In the genomic region with DNA sequence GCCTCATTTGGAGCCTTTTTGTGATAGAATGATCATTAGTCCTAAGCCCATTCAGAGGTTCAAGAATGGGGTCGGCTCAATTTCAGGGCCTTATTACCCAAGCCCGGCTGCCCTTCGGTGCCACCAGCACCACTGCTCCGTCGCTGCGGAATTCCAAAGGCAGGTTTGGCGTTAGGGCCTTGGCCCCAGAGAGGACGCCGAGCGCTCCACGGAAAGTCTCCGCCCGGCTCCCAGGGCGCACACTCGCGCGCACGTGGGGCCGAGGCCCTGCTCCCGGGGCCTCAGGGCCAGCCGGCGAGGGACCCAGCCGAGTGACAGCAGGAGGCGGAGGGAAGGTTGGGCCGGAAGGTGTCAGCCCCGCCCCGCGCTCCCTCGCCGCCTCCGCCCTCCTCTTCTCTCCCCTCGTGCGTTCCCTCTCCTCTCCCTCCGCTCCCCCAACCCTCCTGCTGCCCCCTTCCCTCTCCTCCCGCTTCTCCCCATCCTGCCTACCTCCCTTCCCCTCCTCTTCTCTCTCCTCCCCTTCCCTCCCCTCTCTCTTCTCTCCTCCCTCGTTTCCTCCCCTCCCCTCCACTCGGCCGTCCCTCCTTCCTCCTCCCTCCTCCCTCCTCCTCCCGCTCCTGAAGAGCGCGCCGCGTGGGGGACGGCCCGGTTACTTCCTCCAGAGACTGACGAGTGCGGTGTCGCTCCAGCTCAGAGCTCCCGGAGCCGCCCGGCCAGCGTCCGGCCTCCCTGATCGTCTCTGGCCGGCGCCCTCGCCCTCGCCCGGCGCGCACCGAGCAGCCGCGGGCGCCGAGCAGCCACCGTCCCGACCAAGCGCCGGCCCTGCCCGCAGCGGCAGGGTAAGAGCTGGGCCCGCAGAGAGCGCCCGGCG, we compare ENCODE assay signal across 1 cellular context.
TF ChIP-seq lines count a peak whose summit lies in the region.

A gene (plus strand): TSS at position 648 of the 871 bp plus-strand sequence. CDS start 4,106 bp downstream, outside the sequence.

TF ChIP-seq in HepG2, 621 proteins besides CTCF, POLR2A, EP300 and RAD21 (continued from another document and continues in another):
- TF ChIP-seq, protein P1, sequence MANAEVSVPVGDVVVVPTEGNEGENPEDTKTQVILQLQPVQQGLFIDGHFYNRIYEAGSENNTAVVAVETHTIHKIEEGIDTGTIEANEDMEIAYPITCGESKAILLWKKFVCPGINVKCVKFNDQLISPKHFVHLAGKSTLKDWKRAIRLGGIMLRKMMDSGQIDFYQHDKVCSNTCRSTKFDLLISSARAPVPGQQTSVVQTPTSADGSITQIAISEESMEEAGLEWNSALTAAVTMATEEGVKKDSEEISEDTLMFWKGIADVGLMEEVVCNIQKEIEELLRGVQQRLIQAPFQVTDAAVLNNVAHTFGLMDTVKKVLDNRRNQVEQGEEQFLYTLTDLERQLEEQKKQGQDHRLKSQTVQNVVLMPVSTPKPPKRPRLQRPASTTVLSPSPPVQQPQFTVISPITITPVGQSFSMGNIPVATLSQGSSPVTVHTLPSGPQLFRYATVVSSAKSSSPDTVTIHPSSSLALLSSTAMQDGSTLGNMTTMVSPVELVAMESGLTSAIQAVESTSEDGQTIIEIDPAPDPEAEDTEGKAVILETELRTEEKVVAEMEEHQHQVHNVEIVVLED (CRISPR knock-in tag; IDR thresholded peaks at IDR 0.05; ENCODE audit: borderline replicate concordance): no peak
- no peak; the same call in 1 of the 2 replicates for TF ChIP-seq ZNF20 (CRISPR knock-in tag; IDR thresholded peaks at IDR 0.05)
- 0 out of 2 replicates have a peak, but pooled peaks have one; percentile 62 for TF ChIP-seq KDM4B (CRISPR knock-in tag; IDR thresholded peaks at IDR 0.05)
- no peak for TF ChIP-seq SETDB1 (CRISPR knock-in tag; IDR thresholded peaks at IDR 0.05; ENCODE audit: borderline replicate concordance)
- TF ChIP-seq MEIS2 (CRISPR knock-in tag; IDR thresholded peaks at IDR 0.05): peak; percentile 89
- TF ChIP-seq, protein P2, sequence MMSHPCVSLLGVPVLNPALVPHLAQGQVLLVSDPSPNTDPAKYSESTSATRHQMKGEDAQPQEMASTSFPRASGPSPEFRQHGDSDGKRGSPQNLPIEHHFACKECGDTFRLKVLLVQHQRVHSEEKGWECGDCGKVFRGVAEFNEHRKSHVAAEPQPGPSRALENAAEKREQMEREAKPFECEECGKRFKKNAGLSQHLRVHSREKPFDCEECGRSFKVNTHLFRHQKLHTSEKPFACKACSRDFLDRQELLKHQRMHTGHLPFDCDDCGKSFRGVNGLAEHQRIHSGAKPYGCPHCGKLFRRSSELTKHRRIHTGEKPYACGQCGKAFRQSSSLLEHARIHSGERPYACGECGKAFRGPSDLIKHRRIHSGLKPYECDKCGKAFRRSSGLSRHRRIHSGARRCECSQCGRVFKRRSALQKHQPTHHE (CRISPR knock-in tag; IDR thresholded peaks at IDR 0.05; ENCODE audit: borderline replicate concordance): 0 out of 2 replicates have a peak, but pooled peaks have one; percentile 59
- TF ChIP-seq ZNF343 (CRISPR knock-in tag; IDR thresholded peaks at IDR 0.05): peak; percentile 93; the same call in 1 of the 2 replicates
- no peak for TF ChIP-seq ZNF3 (CRISPR knock-in tag; IDR thresholded peaks at IDR 0.05)
- TF ChIP-seq CBX1 (IDR thresholded peaks at IDR 0.05; ENCODE audit: low read depth): no peak
- TF ChIP-seq, protein P3, sequence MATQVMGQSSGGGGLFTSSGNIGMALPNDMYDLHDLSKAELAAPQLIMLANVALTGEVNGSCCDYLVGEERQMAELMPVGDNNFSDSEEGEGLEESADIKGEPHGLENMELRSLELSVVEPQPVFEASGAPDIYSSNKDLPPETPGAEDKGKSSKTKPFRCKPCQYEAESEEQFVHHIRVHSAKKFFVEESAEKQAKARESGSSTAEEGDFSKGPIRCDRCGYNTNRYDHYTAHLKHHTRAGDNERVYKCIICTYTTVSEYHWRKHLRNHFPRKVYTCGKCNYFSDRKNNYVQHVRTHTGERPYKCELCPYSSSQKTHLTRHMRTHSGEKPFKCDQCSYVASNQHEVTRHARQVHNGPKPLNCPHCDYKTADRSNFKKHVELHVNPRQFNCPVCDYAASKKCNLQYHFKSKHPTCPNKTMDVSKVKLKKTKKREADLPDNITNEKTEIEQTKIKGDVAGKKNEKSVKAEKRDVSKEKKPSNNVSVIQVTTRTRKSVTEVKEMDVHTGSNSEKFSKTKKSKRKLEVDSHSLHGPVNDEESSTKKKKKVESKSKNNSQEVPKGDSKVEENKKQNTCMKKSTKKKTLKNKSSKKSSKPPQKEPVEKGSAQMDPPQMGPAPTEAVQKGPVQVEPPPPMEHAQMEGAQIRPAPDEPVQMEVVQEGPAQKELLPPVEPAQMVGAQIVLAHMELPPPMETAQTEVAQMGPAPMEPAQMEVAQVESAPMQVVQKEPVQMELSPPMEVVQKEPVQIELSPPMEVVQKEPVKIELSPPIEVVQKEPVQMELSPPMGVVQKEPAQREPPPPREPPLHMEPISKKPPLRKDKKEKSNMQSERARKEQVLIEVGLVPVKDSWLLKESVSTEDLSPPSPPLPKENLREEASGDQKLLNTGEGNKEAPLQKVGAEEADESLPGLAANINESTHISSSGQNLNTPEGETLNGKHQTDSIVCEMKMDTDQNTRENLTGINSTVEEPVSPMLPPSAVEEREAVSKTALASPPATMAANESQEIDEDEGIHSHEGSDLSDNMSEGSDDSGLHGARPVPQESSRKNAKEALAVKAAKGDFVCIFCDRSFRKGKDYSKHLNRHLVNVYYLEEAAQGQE (IDR thresholded peaks at IDR 0.05; ENCODE audit: borderline replicate concordance in 1 of 2, low read depth in 1 of 2, low read length in 2 of 2): peak in 1 of 2 experiments; percentile 40; a peak in 1 of 4 replicates
- peak; percentile 68; the same call in 1 of the 2 replicates for TF ChIP-seq JUNB (CRISPR knock-in tag; IDR thresholded peaks at IDR 0.05; ENCODE audit: borderline replicate concordance)
- TF ChIP-seq, protein P4, sequence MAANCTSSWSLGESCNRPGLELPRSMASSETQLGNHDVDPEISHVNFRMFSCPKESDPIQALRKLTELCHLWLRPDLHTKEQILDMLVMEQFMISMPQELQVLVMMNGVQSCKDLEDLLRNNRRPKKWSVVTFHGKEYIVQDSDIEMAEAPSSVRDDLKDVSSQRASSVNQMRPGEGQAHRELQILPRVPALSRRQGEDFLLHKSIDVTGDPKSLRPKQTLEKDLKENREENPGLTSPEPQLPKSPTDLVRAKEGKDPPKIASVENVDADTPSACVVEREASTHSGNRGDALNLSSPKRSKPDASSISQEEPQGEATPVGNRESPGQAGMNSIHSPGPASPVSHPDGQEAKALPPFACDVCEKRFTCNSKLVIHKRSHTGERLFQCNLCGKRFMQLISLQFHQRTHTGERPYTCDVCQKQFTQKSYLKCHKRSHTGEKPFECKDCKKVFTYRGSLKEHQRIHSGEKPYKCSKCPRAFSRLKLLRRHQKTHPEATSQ (CRISPR knock-in tag; IDR thresholded peaks at IDR 0.05; ENCODE audit: borderline replicate concordance): 0 out of 2 replicates have a peak, but pooled peaks have one; percentile 71
- TF ChIP-seq, protein P5, sequence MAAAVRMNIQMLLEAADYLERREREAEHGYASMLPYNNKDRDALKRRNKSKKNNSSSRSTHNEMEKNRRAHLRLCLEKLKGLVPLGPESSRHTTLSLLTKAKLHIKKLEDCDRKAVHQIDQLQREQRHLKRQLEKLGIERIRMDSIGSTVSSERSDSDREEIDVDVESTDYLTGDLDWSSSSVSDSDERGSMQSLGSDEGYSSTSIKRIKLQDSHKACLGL (CRISPR knock-in tag; IDR thresholded peaks at IDR 0.05): peak; percentile 92
- no peak for TF ChIP-seq XBP1 (CRISPR knock-in tag; IDR thresholded peaks at IDR 0.05)
- TF ChIP-seq ZSCAN30 (CRISPR knock-in tag; IDR thresholded peaks at IDR 0.05): no peak
- TF ChIP-seq ZNF780A (CRISPR knock-in tag; IDR thresholded peaks at IDR 0.05): peak; percentile 88
- TF ChIP-seq TOPORS (CRISPR knock-in tag; IDR thresholded peaks at IDR 0.05): peak; percentile 57; the same call in 1 of the 2 replicates
- TF ChIP-seq, protein P6, sequence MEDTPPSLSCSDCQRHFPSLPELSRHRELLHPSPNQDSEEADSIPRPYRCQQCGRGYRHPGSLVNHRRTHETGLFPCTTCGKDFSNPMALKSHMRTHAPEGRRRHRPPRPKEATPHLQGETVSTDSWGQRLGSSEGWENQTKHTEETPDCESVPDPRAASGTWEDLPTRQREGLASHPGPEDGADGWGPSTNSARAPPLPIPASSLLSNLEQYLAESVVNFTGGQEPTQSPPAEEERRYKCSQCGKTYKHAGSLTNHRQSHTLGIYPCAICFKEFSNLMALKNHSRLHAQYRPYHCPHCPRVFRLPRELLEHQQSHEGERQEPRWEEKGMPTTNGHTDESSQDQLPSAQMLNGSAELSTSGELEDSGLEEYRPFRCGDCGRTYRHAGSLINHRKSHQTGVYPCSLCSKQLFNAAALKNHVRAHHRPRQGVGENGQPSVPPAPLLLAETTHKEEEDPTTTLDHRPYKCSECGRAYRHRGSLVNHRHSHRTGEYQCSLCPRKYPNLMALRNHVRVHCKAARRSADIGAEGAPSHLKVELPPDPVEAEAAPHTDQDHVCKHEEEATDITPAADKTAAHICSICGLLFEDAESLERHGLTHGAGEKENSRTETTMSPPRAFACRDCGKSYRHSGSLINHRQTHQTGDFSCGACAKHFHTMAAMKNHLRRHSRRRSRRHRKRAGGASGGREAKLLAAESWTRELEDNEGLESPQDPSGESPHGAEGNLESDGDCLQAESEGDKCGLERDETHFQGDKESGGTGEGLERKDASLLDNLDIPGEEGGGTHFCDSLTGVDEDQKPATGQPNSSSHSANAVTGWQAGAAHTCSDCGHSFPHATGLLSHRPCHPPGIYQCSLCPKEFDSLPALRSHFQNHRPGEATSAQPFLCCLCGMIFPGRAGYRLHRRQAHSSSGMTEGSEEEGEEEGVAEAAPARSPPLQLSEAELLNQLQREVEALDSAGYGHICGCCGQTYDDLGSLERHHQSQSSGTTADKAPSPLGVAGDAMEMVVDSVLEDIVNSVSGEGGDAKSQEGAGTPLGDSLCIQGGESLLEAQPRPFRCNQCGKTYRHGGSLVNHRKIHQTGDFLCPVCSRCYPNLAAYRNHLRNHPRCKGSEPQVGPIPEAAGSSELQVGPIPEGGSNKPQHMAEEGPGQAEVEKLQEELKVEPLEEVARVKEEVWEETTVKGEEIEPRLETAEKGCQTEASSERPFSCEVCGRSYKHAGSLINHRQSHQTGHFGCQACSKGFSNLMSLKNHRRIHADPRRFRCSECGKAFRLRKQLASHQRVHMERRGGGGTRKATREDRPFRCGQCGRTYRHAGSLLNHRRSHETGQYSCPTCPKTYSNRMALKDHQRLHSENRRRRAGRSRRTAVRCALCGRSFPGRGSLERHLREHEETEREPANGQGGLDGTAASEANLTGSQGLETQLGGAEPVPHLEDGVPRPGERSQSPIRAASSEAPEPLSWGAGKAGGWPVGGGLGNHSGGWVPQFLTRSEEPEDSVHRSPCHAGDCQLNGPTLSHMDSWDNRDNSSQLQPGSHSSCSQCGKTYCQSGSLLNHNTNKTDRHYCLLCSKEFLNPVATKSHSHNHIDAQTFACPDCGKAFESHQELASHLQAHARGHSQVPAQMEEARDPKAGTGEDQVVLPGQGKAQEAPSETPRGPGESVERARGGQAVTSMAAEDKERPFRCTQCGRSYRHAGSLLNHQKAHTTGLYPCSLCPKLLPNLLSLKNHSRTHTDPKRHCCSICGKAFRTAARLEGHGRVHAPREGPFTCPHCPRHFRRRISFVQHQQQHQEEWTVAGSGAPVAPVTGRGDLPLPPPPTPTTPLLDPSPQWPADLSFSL (CRISPR knock-in tag; IDR thresholded peaks at IDR 0.05): no peak
- TF ChIP-seq ZBTB7B (CRISPR knock-in tag; IDR thresholded peaks at IDR 0.05): peak; percentile 77
- TF ChIP-seq, protein P7, sequence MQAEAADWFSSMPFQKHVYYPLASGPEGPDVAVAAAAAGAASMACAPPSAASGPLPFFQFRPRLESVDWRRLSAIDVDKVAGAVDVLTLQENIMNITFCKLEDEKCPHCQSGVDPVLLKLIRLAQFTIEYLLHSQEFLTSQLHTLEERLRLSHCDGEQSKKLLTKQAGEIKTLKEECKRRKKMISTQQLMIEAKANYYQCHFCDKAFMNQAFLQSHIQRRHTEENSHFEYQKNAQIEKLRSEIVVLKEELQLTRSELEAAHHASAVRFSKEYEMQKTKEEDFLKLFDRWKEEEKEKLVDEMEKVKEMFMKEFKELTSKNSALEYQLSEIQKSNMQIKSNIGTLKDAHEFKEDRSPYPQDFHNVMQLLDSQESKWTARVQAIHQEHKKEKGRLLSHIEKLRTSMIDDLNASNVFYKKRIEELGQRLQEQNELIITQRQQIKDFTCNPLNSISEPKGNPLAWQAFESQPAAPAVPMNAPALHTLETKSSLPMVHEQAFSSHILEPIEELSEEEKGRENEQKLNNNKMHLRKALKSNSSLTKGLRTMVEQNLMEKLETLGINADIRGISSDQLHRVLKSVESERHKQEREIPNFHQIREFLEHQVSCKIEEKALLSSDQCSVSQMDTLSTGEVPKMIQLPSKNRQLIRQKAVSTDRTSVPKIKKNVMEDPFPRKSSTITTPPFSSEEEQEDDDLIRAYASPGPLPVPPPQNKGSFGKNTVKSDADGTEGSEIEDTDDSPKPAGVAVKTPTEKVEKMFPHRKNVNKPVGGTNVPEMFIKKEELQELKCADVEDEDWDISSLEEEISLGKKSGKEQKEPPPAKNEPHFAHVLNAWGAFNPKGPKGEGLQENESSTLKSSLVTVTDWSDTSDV (CRISPR knock-in tag; IDR thresholded peaks at IDR 0.05): peak; percentile 80; the same call in 1 of the 2 replicates
- TF ChIP-seq, protein P8, sequence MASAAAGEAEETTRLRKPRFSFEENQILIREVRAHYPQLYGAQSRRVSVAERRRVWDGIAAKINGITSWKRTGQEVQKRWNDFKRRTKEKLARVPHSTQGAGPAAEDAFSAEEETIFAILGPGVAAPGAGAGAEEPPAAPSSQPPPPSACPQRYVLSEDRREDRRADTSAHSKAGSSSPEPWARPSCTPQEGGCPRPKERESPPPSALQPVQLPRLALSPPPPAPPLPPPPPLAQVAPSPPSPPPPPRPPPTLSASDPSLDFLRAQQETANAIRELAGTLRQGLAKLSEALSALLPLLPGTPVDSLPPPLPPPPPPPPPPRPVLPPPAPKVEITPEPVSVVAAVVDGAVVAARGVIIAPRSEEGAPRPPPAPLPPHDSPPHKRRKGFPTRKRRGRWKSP (CRISPR knock-in tag; IDR thresholded peaks at IDR 0.05): peak; percentile 56; the same call in 1 of the 2 replicates
- TF ChIP-seq, protein P9, sequence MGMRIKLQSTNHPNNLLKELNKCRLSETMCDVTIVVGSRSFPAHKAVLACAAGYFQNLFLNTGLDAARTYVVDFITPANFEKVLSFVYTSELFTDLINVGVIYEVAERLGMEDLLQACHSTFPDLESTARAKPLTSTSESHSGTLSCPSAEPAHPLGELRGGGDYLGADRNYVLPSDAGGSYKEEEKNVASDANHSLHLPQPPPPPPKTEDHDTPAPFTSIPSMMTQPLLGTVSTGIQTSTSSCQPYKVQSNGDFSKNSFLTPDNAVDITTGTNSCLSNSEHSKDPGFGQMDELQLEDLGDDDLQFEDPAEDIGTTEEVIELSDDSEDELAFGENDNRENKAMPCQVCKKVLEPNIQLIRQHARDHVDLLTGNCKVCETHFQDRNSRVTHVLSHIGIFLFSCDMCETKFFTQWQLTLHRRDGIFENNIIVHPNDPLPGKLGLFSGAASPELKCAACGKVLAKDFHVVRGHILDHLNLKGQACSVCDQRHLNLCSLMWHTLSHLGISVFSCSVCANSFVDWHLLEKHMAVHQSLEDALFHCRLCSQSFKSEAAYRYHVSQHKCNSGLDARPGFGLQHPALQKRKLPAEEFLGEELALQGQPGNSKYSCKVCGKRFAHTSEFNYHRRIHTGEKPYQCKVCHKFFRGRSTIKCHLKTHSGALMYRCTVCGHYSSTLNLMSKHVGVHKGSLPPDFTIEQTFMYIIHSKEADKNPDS (CRISPR knock-in tag; IDR thresholded peaks at IDR 0.05): peak; percentile 90; the same call in 1 of the 2 replicates
- TF ChIP-seq PHF20 (CRISPR knock-in tag; IDR thresholded peaks at IDR 0.05): no peak; the same call in 1 of the 2 replicates
- no peak; the same call in 1 of the 2 replicates for TF ChIP-seq CCDC6 (CRISPR knock-in tag; IDR thresholded peaks at IDR 0.05)
